ENCODE assay signal across 17 cellular contexts in the genomic region with DNA sequence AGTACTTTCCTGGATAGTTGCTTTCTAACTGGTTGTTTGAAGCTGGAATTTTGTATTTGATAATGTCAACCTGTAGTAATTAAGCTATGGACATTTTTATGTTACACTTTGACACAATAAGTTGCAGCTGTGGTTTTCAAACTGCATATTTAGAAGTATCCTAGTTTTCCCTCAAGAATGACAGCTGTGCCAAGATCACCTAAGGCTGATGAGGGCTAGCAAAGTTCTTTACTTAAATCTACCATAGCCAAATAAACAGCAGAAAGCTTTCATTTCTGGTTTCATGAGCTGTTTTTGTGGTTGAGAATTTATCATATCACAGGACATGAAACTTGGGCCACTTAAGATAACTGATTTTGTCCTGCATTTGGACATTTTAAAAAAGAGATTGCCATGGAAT. TPM values are rescaled to one million over a fixed set of nuclear protein-coding genes. Genes with fewer than 3 reads are reported as not detected.
DNase-seq lines count a peak whose midpoint lies in the region; ATAC-seq and TF ChIP-seq lines count a peak whose summit lies in the region.
"Had no signal": no experiment of that assay in that cellular context is flagged by ENCODE, and none has a peak within 500 bp of the region (broad histone marks: within the 10 kb centered on the region; RNA-seq: fewer than 3 reads in every experiment).

No MANE protein-coding gene starts in this region.

- in situ Hi-C loops in brain microvascular endothelial cell (cut with HindIII; ENCODE audit: low pct_ligation_motif_present, low sequenced_read_pairs): no loop called here
- in situ Hi-C loops in KBM-7 (cut with MboI; ENCODE audit: low pct_unique_long_range_greater_than_20kb, low sequenced_read_pairs): no loop called here

- H3K27ac ChIP-seq in ACC112 (ENCODE audit: low read depth, low read length): peak overlapping the region; percentile 51
- H3K27ac ChIP-seq in HCT116 (ENCODE audit: low read depth, low read length): no peak overlapping the region
- H3K27ac ChIP-seq in PC-3 (ENCODE audit: low read length): peak overlapping the region; percentile 9
- H3K27ac ChIP-seq in brain microvascular endothelial cell: peak overlapping the region; percentile 9
- no peak overlapping the region for H3K27ac ChIP-seq in GM23338 (ENCODE audit: low read depth)

- no peak for TF ChIP-seq CTCF in HCT116 (IDR thresholded peaks at IDR 0.05 in 2 of 3, conservative IDR thresholded peaks at IDR 0.05 in 1 of 3; ENCODE audit: borderline replicate concordance in 1 of 3, insufficient read depth in 1 of 3, low read depth in 2 of 3, low read length in 2 of 3)
- no peak for TF ChIP-seq CTCF in PC-3 (conservative IDR thresholded peaks at IDR 0.05; ENCODE audit: low read depth, low read length)
- no peak for TF ChIP-seq CTCF in brain microvascular endothelial cell (IDR thresholded peaks at IDR 0.05; ENCODE audit: low read depth, low read length, missing control alignments)
- TF ChIP-seq CTCF in GM23338 (conservative IDR thresholded peaks at IDR 0.05; ENCODE audit: low read depth in 2 of 2): no peak

- H3K9me3 ChIP-seq in HCT116 (ENCODE audit: control insufficient read depth in 1 of 2, insufficient read depth in 1 of 2, low read depth in 1 of 2, low read length in 2 of 2) (no peaks in the 10 kb centered on the region), PC-3 (ENCODE audit: low read length) (no peaks in the 10 kb centered on the region)

- H3K4me1 Mint-ChIP-seq in GM23338: peaks cover 3% of the 10 kb centered on the region

- no peaks in the 10 kb centered on the region for H3K36me3 Mint-ChIP-seq in GM23338 (ENCODE audit: low read depth)
- H3K36me3 Mint-ChIP-seq: CD14-positive monocyte had no signal

- TF ChIP-seq RAD21 in HCT116 (IDR thresholded peaks at IDR 0.05; ENCODE audit: low read depth): no peak

- H4K20me1 ChIP-seq in HCT116 (ENCODE audit: insufficient read depth): no peaks in the 10 kb centered on the region
- no peaks in the 10 kb centered on the region for H4K20me1 ChIP-seq in PC-3 (ENCODE audit: low read length)
- H4K20me1 ChIP-seq in GM23338 (replicated peaks; ENCODE audit: insufficient read depth): no peaks in the 10 kb centered on the region

- no peaks in the 10 kb centered on the region for H3K9me2 ChIP-seq in HCT116 (ENCODE audit: insufficient read depth)
- H3K9me2 ChIP-seq in PC-3 (replicated peaks; ENCODE audit: low read length): no peaks in the 10 kb centered on the region
- H3K9me2 ChIP-seq in GM23338 (ENCODE audit: insufficient read depth): no peaks in the 10 kb centered on the region

- H3K27me3 ChIP-seq in ACC112 (ENCODE audit: insufficient read depth, low read length): no peaks in the 10 kb centered on the region
- H3K27me3 ChIP-seq in HCT116 (ENCODE audit: insufficient read depth, low read length): no peaks in the 10 kb centered on the region
- H3K27me3 ChIP-seq in PC-3 (ENCODE audit: low read length): no peaks in the 10 kb centered on the region
- no peaks in the 10 kb centered on the region for H3K27me3 ChIP-seq in brain microvascular endothelial cell (replicated peaks)
- H3K27me3 ChIP-seq in GM23338 (ENCODE audit: insufficient read depth): no peaks in the 10 kb centered on the region

- H3K79me2 ChIP-seq in ACC112 (ENCODE audit: control insufficient read depth, insufficient read depth, low read length, unreplicated experiment): no peaks in the 10 kb centered on the region
- H3K79me2 ChIP-seq in HCT116 (ENCODE audit: insufficient read depth, low read length): no peaks in the 10 kb centered on the region
- no peaks in the 10 kb centered on the region for H3K79me2 ChIP-seq in PC-3 (ENCODE audit: low read length)
- no peaks in the 10 kb centered on the region for H3K79me2 ChIP-seq in GM23338 (replicated peaks; ENCODE audit: insufficient read depth)

- DNase-seq in HCT116 (ENCODE audit: low read depth, low spot score): no peak
- no peak for DNase-seq in PC-3
- DNase-seq in brain microvascular endothelial cell: no peak
- DNase-seq in KBM-7: no peak
- no peak for DNase-seq in NCI-H1417 (lab: John Stamatoyannopoulos, UW)
- no peak for DNase-seq in GM23338 (ENCODE audit: low spot score)
- DNase-seq: COR-L47; H7; KG1; NCI-H1105 treated with DMSO at 0.1 percent for 48 hours; NCI-H187; NCI-H345; NCI-H69; NK-92 treated with Interleukin-12 subunit alpha and Interleukin-12 subunit beta, amount 100 ng/mL, for 24 hours had no signal

- H3K4me2 ChIP-seq in HCT116 (ENCODE audit: low read length) (peak overlapping the region; percentile 42; the same call in 1 of the 2 replicates), PC-3 (ENCODE audit: low read length) (no peak overlapping the region), GM23338 (no peak overlapping the region)

- peaks cover 12% of the 10 kb centered on the region for H3K4me1 ChIP-seq in ACC112 (ENCODE audit: control insufficient read depth, insufficient read depth, low read length, unreplicated experiment)
- H3K4me1 ChIP-seq in HCT116 (ENCODE audit: control insufficient read depth in 1 of 2, insufficient read depth in 2 of 2, low read length in 2 of 2): peaks cover 0 to 12% of the 10 kb centered on the region in 2 experiments; a peak in 2 of 4 replicates
- peaks cover 14% of the 10 kb centered on the region for H3K4me1 ChIP-seq in PC-3 (ENCODE audit: insufficient read depth, low read length)
- no peaks in the 10 kb centered on the region for H3K4me1 ChIP-seq in GM23338 (ENCODE audit: insufficient read depth)

- POLR2A ChIA-PET in HCT116 (lab: Charles Lee) (no interaction called here), PC-3 (lab: Charles Lee; ENCODE audit: unreplicated experiment) (interaction anchor here (0.7 kb wide), 1 partner anchor 9 kb away, joined by 3 read pairs; no protein-coding TSS in a partner anchor)

- no TSS peak for BruUV-seq in HCT116 (replicated peaks; lab: Mats Ljungman, UMichigan)
- BruUV-seq in PC-3 (replicated peaks; lab: Mats Ljungman, UMichigan): no TSS peak

- ATAC-seq in HCT116: no peak
- ATAC-seq in PC-3: no peak
- no peak for ATAC-seq in HG03280 (IDR thresholded peaks at IDR 0.05; ENCODE audit: unreplicated experiment)
- ATAC-seq in GM23338: no peak

- CTCF ChIA-PET in HCT116 (lab: Charles Lee): no interaction called here
- CTCF ChIA-PET in PC-3 (lab: Charles Lee): interaction anchor here (0.6 kb wide), 1 partner anchor 43 kb away, joined by 8 read pairs; no protein-coding TSS in a partner anchor

- no peak overlapping the region for H3K4me3 Mint-ChIP-seq in GM23338
- H3K4me3 Mint-ChIP-seq: CD14-positive monocyte had no signal

- H3F3A ChIP-seq in PC-3 (ENCODE audit: low read length, unreplicated experiment) (no peaks in the 10 kb centered on the region), GM23338 (replicated peaks; ENCODE audit: low read depth) (no peaks in the 10 kb centered on the region)

- H3K27me3 Mint-ChIP-seq in GM23338 (ENCODE audit: insufficient read depth, low read depth, poor library complexity): no peaks in the 10 kb centered on the region

- H3K36me3 ChIP-seq in ACC112 (ENCODE audit: insufficient read depth, low read length): peaks cover 74% of the 10 kb centered on the region
- no peaks in the 10 kb centered on the region for H3K36me3 ChIP-seq in HCT116 (ENCODE audit: control insufficient read depth in 1 of 2, insufficient read depth in 2 of 2, low read length in 2 of 2)
- no peaks in the 10 kb centered on the region for H3K36me3 ChIP-seq in PC-3 (ENCODE audit: low read depth, low read length)
- H3K36me3 ChIP-seq in brain microvascular endothelial cell (replicated peaks): peaks cover 64% of the 10 kb centered on the region
- no peaks in the 10 kb centered on the region for H3K36me3 ChIP-seq in GM23338 (ENCODE audit: insufficient read depth)

- no peak overlapping the region for H2AFZ ChIP-seq in ACC112 (ENCODE audit: low read length, unreplicated experiment)
- H2AFZ ChIP-seq in HCT116 (ENCODE audit: low read depth, low read length, poor library complexity, severe bottlenecking): peak overlapping the region; percentile 65
- peak overlapping the region; percentile 37; the same call in 1 of the 2 replicates for H2AFZ ChIP-seq in PC-3 (ENCODE audit: low read length)
- H2AFZ ChIP-seq in GM23338: no peak overlapping the region

- no peak overlapping the region for H3K9ac ChIP-seq in HCT116 (ENCODE audit: low read length)
- H3K9ac ChIP-seq in PC-3 (ENCODE audit: low read length): no peak overlapping the region

- intact Hi-C loops in HCT116 (cut with micrococcal nuclease) (no loop called here), PC-3 (cut with micrococcal nuclease) (no loop called here)

- no peak overlapping the region for H3K4me3 ChIP-seq in ACC112 (ENCODE audit: low read depth, low read length)
- H3K4me3 ChIP-seq in HCT116 (replicated peaks in 1 of 2; ENCODE audit: low read depth in 1 of 2, low read length in 2 of 2): no peak overlapping the region
- no peak overlapping the region for H3K4me3 ChIP-seq in PC-3 (ENCODE audit: low read length)
- H3K4me3 ChIP-seq in brain microvascular endothelial cell (ENCODE audit: low read depth, low read length): no peak overlapping the region
- H3K4me3 ChIP-seq in GM23338: no peak overlapping the region

- RAD21 ChIA-PET in HCT116 (lab: Charles Lee; ENCODE audit: low non-redundant PET in 1 of 2, low total read pairs in 2 of 2, uncharacterized antibody in 2 of 2, unreplicated experiment in 2 of 2): no interaction called here

- H3K9me3 Mint-ChIP-seq in GM23338: no peaks in the 10 kb centered on the region; the same call in 2 of the 3 replicates
- H3K9me3 Mint-ChIP-seq: CD14-positive monocyte had no signal

- no peak for TF ChIP-seq POLR2A in HCT116 (IDR thresholded peaks at IDR 0.05; ENCODE audit: borderline replicate concordance, extremely low read depth, insufficient read depth, insufficient read length)

- no peak overlapping the region for H3K27ac Mint-ChIP-seq in GM23338
- H3K27ac Mint-ChIP-seq: CD14-positive monocyte had no signal

TF ChIP-seq in HCT116, 20 proteins besides CTCF, POLR2A, EP300 and RAD21 (continues in another document):
- TF ChIP-seq, protein P1, sequence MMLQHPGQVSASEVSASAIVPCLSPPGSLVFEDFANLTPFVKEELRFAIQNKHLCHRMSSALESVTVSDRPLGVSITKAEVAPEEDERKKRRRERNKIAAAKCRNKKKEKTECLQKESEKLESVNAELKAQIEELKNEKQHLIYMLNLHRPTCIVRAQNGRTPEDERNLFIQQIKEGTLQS (IDR thresholded peaks at IDR 0.05): no peak

TF ChIP-seq in GM23338, 12 proteins besides CTCF, POLR2A, EP300 and RAD21 (continues in another document):
- TF ChIP-seq ZNF331 (CRISPR knock-in tag; IDR thresholded peaks at IDR 0.05; ENCODE audit: low read depth) (no peak), NANOG (IDR thresholded peaks at IDR 0.05; ENCODE audit: borderline replicate concordance) (no peak)

RNA-seq across cellular contexts. Expression of a gene that starts 30.6 kb away (rescaled TPM):
- total RNA-seq in HCT116 (2021; ENCODE audit: unreplicated experiment): 11.4 TPM
- 10.6 and 10.9 TPM in 2 replicates for polyA plus RNA-seq in HCT116 (2012)
- total RNA-seq in PC-3 (2014; rRNA removed): 2.8 and 6.7 TPM in 2 replicates
- 4.4 and 4.7 TPM in 2 replicates for total RNA-seq in GM23338 (2014; rRNA removed; shearing (Covaris generic))
- 26.3 and 32.9 TPM in 2 replicates for polyA plus RNA-seq in GM23338 (2016; fragmentation: Nextera tagmentation; extraction: Ambion mirVana)

RNA-seq across cellular contexts. Expression of a gene that starts 30.8 kb away (rescaled TPM):
- 42.5 TPM for total RNA-seq in HCT116 (2021; ENCODE audit: unreplicated experiment)
- 20.1 and 26.4 TPM in 2 replicates for polyA plus RNA-seq in HCT116 (2012)
- total RNA-seq in PC-3 (2014; rRNA removed): 9.5 and 9.6 TPM in 2 replicates
- 24.7 and 27.7 TPM in 2 replicates for total RNA-seq in GM23338 (2014; rRNA removed; shearing (Covaris generic))
- 24.2 and 26.3 TPM in 2 replicates for polyA plus RNA-seq in GM23338 (2016; fragmentation: Nextera tagmentation; extraction: Ambion mirVana)

Comparison
In these comparisons a context has a peak if more than half of its experiments do, and no peak if none do; other contexts are left out.
1. H2AFZ ChIP-seq: peak in HCT116 (single experiment) and PC-3 (single experiment); none in ACC112 (single experiment) and GM23338 (single experiment).
2. H3K27ac ChIP-seq: peak in ACC112 (single experiment), PC-3 (single experiment) and brain microvascular endothelial cell (single experiment); none in HCT116 (single experiment) and GM23338 (single experiment).